ENCODE assay signal across 8 cellular contexts in the genomic region with DNA sequence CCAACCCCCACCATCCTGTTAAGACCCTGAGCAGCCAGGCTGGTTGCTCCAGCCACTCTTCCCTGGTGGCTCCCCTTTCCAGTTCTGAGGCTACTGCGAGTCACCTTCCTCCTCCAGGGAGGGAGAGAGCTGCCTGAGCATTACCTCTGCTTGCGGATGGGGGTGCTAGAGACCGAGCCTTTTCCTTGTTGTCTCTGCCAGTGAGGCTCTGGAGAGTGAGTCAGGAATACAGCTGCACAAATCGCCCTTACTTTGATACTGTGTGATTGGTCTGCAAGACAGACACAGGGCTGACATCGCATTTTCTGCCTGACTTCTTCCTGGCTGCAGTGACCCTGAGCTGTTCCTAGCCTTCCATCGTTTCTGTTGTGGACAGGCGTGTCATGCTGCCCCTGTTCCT. TPM values are rescaled to one million over a fixed set of nuclear protein-coding genes. Genes with fewer than 3 reads are reported as not detected.
DNase-seq lines count a peak whose midpoint lies in the region; ATAC-seq and TF ChIP-seq lines count a peak whose summit lies in the region.

No MANE protein-coding gene starts in this region.

- peaks cover 5% of the 10 kb centered on the region for H4K20me1 ChIP-seq in osteoblast (ENCODE audit: insufficient read depth, low read length)

- DNase-seq in HS-5 (ENCODE audit: low read depth) (peak; percentile 86), SW480 (ENCODE audit: low spot score) (peak; percentile 86), osteoblast (ENCODE audit: insufficient read length, low spot score, missing footprints) (peak; percentile 97), NCI-H774 (lab: John Stamatoyannopoulos, UW) (no peak)
- DNase-seq in effector CD4-positive, alpha-beta T cell, result no peak
- DNase-seq in activated naive CD4-positive, alpha-beta T cell treated with Interleukin-2 at 50 U/mL for 16 hours, result no peak

- H3K27ac ChIP-seq in gastroesophageal sphincter, result no peak overlapping the region
- peak overlapping the region; percentile 84 for H3K27ac ChIP-seq in osteoblast (ENCODE audit: low read depth, low read length)

- H3K79me2 ChIP-seq in osteoblast (ENCODE audit: insufficient read depth, low read length), result peaks cover 3% of the 10 kb centered on the region

- peak in 3 of 4 experiments; percentile 27 to 33 (median 32) for TF ChIP-seq CTCF in gastroesophageal sphincter (IDR thresholded peaks at IDR 0.05)
- peak; percentile 98 for TF ChIP-seq CTCF in osteoblast (IDR thresholded peaks at IDR 0.05; ENCODE audit: extremely low read depth, low read depth, low read length)

- peak overlapping the region; percentile 51 for H2AFZ ChIP-seq in osteoblast (ENCODE audit: low read length)

- no peak for TF ChIP-seq POLR2A in gastroesophageal sphincter (IDR thresholded peaks at IDR 0.05)

- TF ChIP-seq EP300 in gastroesophageal sphincter (IDR thresholded peaks at IDR 0.05), result no peak

- no peaks in the 10 kb centered on the region for H3K9me3 ChIP-seq in gastroesophageal sphincter
- no peaks in the 10 kb centered on the region for H3K9me3 ChIP-seq in osteoblast (ENCODE audit: low read depth, low read length)

- H3K4me1 ChIP-seq in gastroesophageal sphincter (peaks cover 0 to 4% (median 3%) of the 10 kb centered on the region in 3 donors), osteoblast (ENCODE audit: insufficient read depth, low read length) (peaks cover 25% of the 10 kb centered on the region)

- H3K27me3 ChIP-seq in gastroesophageal sphincter (no peaks in the 10 kb centered on the region), osteoblast (ENCODE audit: insufficient read depth, low read length) (no peaks in the 10 kb centered on the region)

- H3K36me3 ChIP-seq in gastroesophageal sphincter, result no peaks in the 10 kb centered on the region
- no peaks in the 10 kb centered on the region for H3K36me3 ChIP-seq in osteoblast (ENCODE audit: insufficient read depth, low read length)

- H3K4me3 ChIP-seq in gastroesophageal sphincter, result no peak overlapping the region
- H3K4me3 ChIP-seq in osteoblast (ENCODE audit: insufficient read depth, low read length), result no peak overlapping the region

- H3K4me2 ChIP-seq in osteoblast (ENCODE audit: insufficient read depth, low read length), result peak overlapping the region; percentile 62

- WGBS in gastroesophageal sphincter (ENCODE audit: low coverage in 1 of 2), 2 donors, result 28 to 59% methylated on average over 4 of the region's 7 CpGs

- ATAC-seq in gastroesophageal sphincter, result peak; percentile 71
- no peak for ATAC-seq in HG02571 (IDR thresholded peaks at IDR 0.05; ENCODE audit: unreplicated experiment)

RNA-seq across cellular contexts. Expression of gene WDR25, which starts 41.2 kb away (rescaled TPM):
- 10 to 100 TPM in 1 of 4 donors, 1 to 10 TPM in 3; 7.3 to 12.9 (median 8.0) TPM for total RNA-seq in gastroesophageal sphincter
- 18.0 and 22.1 TPM in 2 replicates for total RNA-seq in osteoblast

Comparison
In these comparisons a context has a peak if more than half of its experiments do, and no peak if none do; other contexts are left out.
1. DNase-seq: peak in HS-5 (single experiment), SW480 (single experiment) and osteoblast (single experiment); none in effector CD4-positive, alpha-beta T cell (single experiment), NCI-H774 (single experiment) and activated naive CD4-positive, alpha-beta T cell treated with Interleukin-2 at 50 U/mL for 16 hours (single experiment).